ENCODE assay signal across 12 cellular contexts in genomic region chr11:126084608-126084912, GRCh38. TPM values are rescaled to one million over a fixed set of nuclear protein-coding genes. Genes with fewer than 3 reads are reported as not detected.
DNase-seq lines count a peak whose midpoint lies in the region; ATAC-seq and TF ChIP-seq lines count a peak whose summit lies in the region.
"Had no signal": no experiment of that assay in that cellular context is flagged by ENCODE, and none has a peak within 500 bp of the region (broad histone marks: within the 10 kb centered on the region; RNA-seq: fewer than 3 reads in every experiment).

No MANE protein-coding gene starts in this region.

- H3K36me3 ChIP-seq in Peyer's patch, result no peaks in the 10 kb centered on the region
- H3K36me3 ChIP-seq: stomach had no signal

- H3T11ph ChIP-seq in H9 (ENCODE audit: low read length), result no peak overlapping the region

- TF ChIP-seq CTCF in H9 (conservative IDR thresholded peaks at IDR 0.05) (no peak), neural crest cell (conservative IDR thresholded peaks at IDR 0.05) (no peak), Peyer's patch (IDR thresholded peaks at IDR 0.05) (no peak)

- no peak overlapping the region for H2BK120ac ChIP-seq in H9 (ENCODE audit: low read depth, low read length, poor library complexity, severe bottlenecking)

- peak overlapping the region; percentile 74 for H3K27ac Mint-ChIP-seq in activated naive CD4-positive, alpha-beta T cell treated with anti-CD3 and anti-CD28 coated beads for 36 hours
- H3K27ac Mint-ChIP-seq in H9 (no peak overlapping the region), neural crest cell (ENCODE audit: unreplicated experiment) (peak overlapping the region; percentile 97)
- H3K27ac Mint-ChIP-seq in activated CD8-positive, alpha-beta T cell treated with anti-CD3 and anti-CD28 coated beads, Interleukin-2, amount 10 ng/mL, durations not matched to agents 7 days and 5 days, result peak overlapping the region; percentile 97

- POLR2A ChIA-PET in activated CD8-positive, alpha-beta T cell treated with anti-CD3 and anti-CD28 coated beads, Interleukin-2, amount 10 ng/mL, durations not matched to agents 7 days and 5 days (lab: Charles Lee), result interaction anchor here (1.4 kb wide), 1 partner anchor 126 kb away, joined by 3 read pairs; no protein-coding TSS in a partner anchor

- ATAC-seq in activated CD8-positive, alpha-beta T cell treated with anti-CD3 and anti-CD28 coated beads, Interleukin-2, amount 10 ng/mL, durations not matched to agents 7 days and 5 days, result peak; percentile 12
- ATAC-seq: left ventricle myocardium superior had no signal

- no peak overlapping the region for H3K4ac ChIP-seq in H9 (ENCODE audit: low read depth, low read length)

- H2AK5ac ChIP-seq in H9 (ENCODE audit: insufficient read length, low read length), result no peak overlapping the region

- H4K8ac ChIP-seq in H9 (replicated peaks; ENCODE audit: insufficient read length, low read depth, low read length), result no peak overlapping the region

- H3K18ac ChIP-seq in H9 (ENCODE audit: insufficient read length, low read depth, low read length), result no peak overlapping the region

- H3K79me1 ChIP-seq in H9 (ENCODE audit: insufficient read depth, low read depth, low read length, poor library complexity, severe bottlenecking), result no peaks in the 10 kb centered on the region

- no peak overlapping the region for H2BK5ac ChIP-seq in H9 (ENCODE audit: insufficient read length, low read length)

- CTCF ChIA-PET in activated naive CD4-positive, alpha-beta T cell treated with anti-CD3 and anti-CD28 coated beads for 36 hours (lab: Charles Lee), result interaction anchor here (1.1 kb wide), 3 partner anchors 20 to 109 kb away, joined by 3 read pairs; partner anchors contain the start of gene CDON
- CTCF ChIA-PET in activated CD8-positive, alpha-beta T cell treated with anti-CD3 and anti-CD28 coated beads, Interleukin-2, amount 10 ng/mL, durations not matched to agents 7 days and 5 days (lab: Charles Lee), result interaction anchor here (1.7 kb wide), 1 partner anchor 142 kb away, joined by 3 read pairs; no protein-coding TSS in a partner anchor

- TF ChIP-seq POLR2A in Peyer's patch (IDR thresholded peaks at IDR 0.05), result no peak

- no peaks in the 10 kb centered on the region for H3K79me2 ChIP-seq in H9 (ENCODE audit: insufficient read depth, low read length)

- H3K27ac ChIP-seq in H9 (ENCODE audit: insufficient read length, low read depth, low read length) (no peak overlapping the region), Peyer's patch (no peak overlapping the region)
- H3K27ac ChIP-seq: stomach had no signal

- H3K9me3 Mint-ChIP-seq in activated naive CD4-positive, alpha-beta T cell treated with anti-CD3 and anti-CD28 coated beads for 36 hours, result no peaks in the 10 kb centered on the region
- H3K9me3 Mint-ChIP-seq in H9 (no peaks in the 10 kb centered on the region), neural crest cell (no peaks in the 10 kb centered on the region)
- H3K9me3 Mint-ChIP-seq in activated CD8-positive, alpha-beta T cell treated with anti-CD3 and anti-CD28 coated beads, Interleukin-2, amount 10 ng/mL, durations not matched to agents 7 days and 5 days (ENCODE audit: insufficient read depth), result no peaks in the 10 kb centered on the region

- H3K27me3 ChIP-seq in H9 (ENCODE audit: insufficient read depth, low read length), result no peaks in the 10 kb centered on the region
- H3K27me3 ChIP-seq in Peyer's patch, result no peaks in the 10 kb centered on the region

- H4K20me1 ChIP-seq in H9 (ENCODE audit: control insufficient read depth, insufficient read depth, insufficient read length), result no peaks in the 10 kb centered on the region

- H3K23ac ChIP-seq in H9 (ENCODE audit: insufficient read length, low read depth, low read length), result no peak overlapping the region

- H3K36me3 Mint-ChIP-seq in activated naive CD4-positive, alpha-beta T cell treated with anti-CD3 and anti-CD28 coated beads for 36 hours (ENCODE audit: low read depth), result no peaks in the 10 kb centered on the region
- H3K36me3 Mint-ChIP-seq in H9 (ENCODE audit: insufficient read depth in 1 of 3, low read depth in 3 of 3) (no peaks in the 10 kb centered on the region), neural crest cell (ENCODE audit: low read depth) (no peaks in the 10 kb centered on the region)
- no peaks in the 10 kb centered on the region for H3K36me3 Mint-ChIP-seq in activated CD8-positive, alpha-beta T cell treated with anti-CD3 and anti-CD28 coated beads, Interleukin-2, amount 10 ng/mL, durations not matched to agents 7 days and 5 days (ENCODE audit: low read depth)

- H3K9ac ChIP-seq in H9 (ENCODE audit: extremely low read depth, insufficient read length, low read length), result no peak overlapping the region

- intact Hi-C loops in activated naive CD4-positive, alpha-beta T cell treated with anti-CD3 and anti-CD28 coated beads for 36 hours (cut with micrococcal nuclease), result loop anchor here (1.0 kb wide), 1 partner anchor 21 kb away; no protein-coding TSS in a partner anchor

- no peak overlapping the region for H3K4me2 ChIP-seq in H9 (ENCODE audit: insufficient read depth, insufficient read length, low read length)

- H4K91ac ChIP-seq in H9 (ENCODE audit: insufficient read length, low read depth, low read length), result no peak overlapping the region

- no CpG with 5 or more reads among the region's 4 CpGs for WGBS in H9 (ENCODE audit: extremely low coverage, insufficient read length, low lambda C conversion rate)

- H4K5ac ChIP-seq in H9 (ENCODE audit: insufficient read length, low read depth, low read length), result no peak overlapping the region

- peaks cover 26% of the 10 kb centered on the region for H3K4me1 Mint-ChIP-seq in activated naive CD4-positive, alpha-beta T cell treated with anti-CD3 and anti-CD28 coated beads for 36 hours (ENCODE audit: low read depth)
- H3K4me1 Mint-ChIP-seq in H9 (peaks cover 52 to 65% of the 10 kb centered on the region in 2 experiments), neural crest cell (peaks cover 40% of the 10 kb centered on the region)
- H3K4me1 Mint-ChIP-seq in activated CD8-positive, alpha-beta T cell treated with anti-CD3 and anti-CD28 coated beads, Interleukin-2, amount 10 ng/mL, durations not matched to agents 7 days and 5 days (ENCODE audit: low read depth), result peaks cover 30% of the 10 kb centered on the region

- no peak for DNase-seq in activated naive CD4-positive, alpha-beta T cell treated with anti-CD3 and anti-CD28 coated beads for 36 hours
- no peak for DNase-seq in activated naive CD4-positive, alpha-beta T cell treated with Interleukin-2 at 50 U/mL for 16 hours
- DNase-seq in H9 (no peak), neural crest cell (ENCODE audit: low read depth, low spot score) (no peak), HT-29 (ENCODE audit: low spot score) (no peak), Peyer's patch (no peak), GM19240 (ENCODE audit: insufficient read length, low spot score) (no peak)
- no peak for DNase-seq in activated CD8-positive, alpha-beta T cell treated with anti-CD3 and anti-CD28 coated beads, Interleukin-2, amount 10 ng/mL, durations not matched to agents 7 days and 5 days
- DNase-seq: activated CD8-positive, alpha-beta memory T cell treated with anti-CD3 and anti-CD28 coated beads, Interleukin-2, amount 50 U/mL, for 4 hours; left ventricle myocardium superior; NCI-H2227 treated with DMSO at 0.1 percent for 48 hours; stomach had no signal

- H3K14ac ChIP-seq in H9 (ENCODE audit: insufficient read depth, low read length), result peak overlapping the region; percentile 41; the same call in 1 of the 2 replicates

- H2BK20ac ChIP-seq in H9 (ENCODE audit: low read depth, low read length, poor library complexity, severe bottlenecking), result no peak overlapping the region

- peaks cover 23% of the 10 kb centered on the region for H3K4me1 ChIP-seq in H9 (ENCODE audit: insufficient read depth, low read length)
- no peaks in the 10 kb centered on the region for H3K4me1 ChIP-seq in Peyer's patch

- H2BK12ac ChIP-seq in H9 (ENCODE audit: insufficient read length, low read depth, low read length), result no peak overlapping the region

- no peaks in the 10 kb centered on the region for H3K27me3 Mint-ChIP-seq in activated naive CD4-positive, alpha-beta T cell treated with anti-CD3 and anti-CD28 coated beads for 36 hours (ENCODE audit: low read depth)
- H3K27me3 Mint-ChIP-seq in H9 (ENCODE audit: low read depth) (no peaks in the 10 kb centered on the region), neural crest cell (ENCODE audit: low read depth) (peaks cover 22% of the 10 kb centered on the region)
- no peaks in the 10 kb centered on the region for H3K27me3 Mint-ChIP-seq in activated CD8-positive, alpha-beta T cell treated with anti-CD3 and anti-CD28 coated beads, Interleukin-2, amount 10 ng/mL, durations not matched to agents 7 days and 5 days (ENCODE audit: low read depth)

- no peak overlapping the region for H3K4me3 ChIP-seq in Peyer's patch
- H3K4me3 ChIP-seq: stomach had no signal

- H3K4me3 Mint-ChIP-seq in activated naive CD4-positive, alpha-beta T cell treated with anti-CD3 and anti-CD28 coated beads for 36 hours, result no peak overlapping the region
- H3K4me3 Mint-ChIP-seq in H9, result no peak overlapping the region; a peak in 1 of 5 replicates
- H3K4me3 Mint-ChIP-seq in activated CD8-positive, alpha-beta T cell treated with anti-CD3 and anti-CD28 coated beads, Interleukin-2, amount 10 ng/mL, durations not matched to agents 7 days and 5 days, result peak overlapping the region; percentile 63
- H3K4me3 Mint-ChIP-seq in neural crest cell, result no peak overlapping the region

- H2AFZ ChIP-seq in H9 (ENCODE audit: low read length), result no peak overlapping the region

- H2BK15ac ChIP-seq in H9 (ENCODE audit: low read depth, low read length), result no peak overlapping the region

- no peaks in the 10 kb centered on the region for H3K23me2 ChIP-seq in H9 (ENCODE audit: insufficient read length, low read depth, low read length, poor library complexity, severe bottlenecking)

- H3K56ac ChIP-seq in H9 (ENCODE audit: insufficient read length, low read depth, low read length), result no peak overlapping the region

- H3K9me3 ChIP-seq in H9 (ENCODE audit: control insufficient read depth, low read depth, low read length) (no peaks in the 10 kb centered on the region), Peyer's patch (no peaks in the 10 kb centered on the region)
- H3K9me3 ChIP-seq: stomach had no signal

RNA-seq across cellular contexts. Expression of gene CDON, which starts 21.9 kb away (rescaled TPM):
- 1 to 10 TPM; 2.6 to 3.5 TPM for total RNA-seq in activated naive CD4-positive, alpha-beta T cell treated with anti-CD3 and anti-CD28 coated beads for 36 hours
- total RNA-seq in H9 (2021) (16.0 and 17.2 TPM in 2 replicates), neural crest cell (21.3 and 22.1 TPM in 2 replicates), Peyer's patch (1 to 10 TPM; 1.9 to 8.0 (median 3.8) TPM)
- total RNA-seq in activated CD8-positive, alpha-beta T cell treated with anti-CD3 and anti-CD28 coated beads, Interleukin-2, amount 10 ng/mL, durations not matched to agents 7 days and 5 days, result 1 to 10 TPM; 3.6 to 4.1 TPM
- 4.7 and 4.8 TPM in 2 replicates for total RNA-seq in HT-29 (2014; rRNA removed; shearing (Covaris generic))

Comparison
In these comparisons a context has a peak if more than half of its experiments do, and no peak if none do; other contexts are left out.
1. H3K27ac Mint-ChIP-seq: peak in activated naive CD4-positive, alpha-beta T cell treated with anti-CD3 and anti-CD28 coated beads for 36 hours (single experiment), activated CD8-positive, alpha-beta T cell treated with anti-CD3 and anti-CD28 coated beads, Interleukin-2, amount 10 ng/mL, durations not matched to agents 7 days and 5 days (single experiment) and neural crest cell (single experiment); none in H9 (0 of 3).